8 cellular contexts compared by ENCODE assay signal in the genomic region with DNA sequence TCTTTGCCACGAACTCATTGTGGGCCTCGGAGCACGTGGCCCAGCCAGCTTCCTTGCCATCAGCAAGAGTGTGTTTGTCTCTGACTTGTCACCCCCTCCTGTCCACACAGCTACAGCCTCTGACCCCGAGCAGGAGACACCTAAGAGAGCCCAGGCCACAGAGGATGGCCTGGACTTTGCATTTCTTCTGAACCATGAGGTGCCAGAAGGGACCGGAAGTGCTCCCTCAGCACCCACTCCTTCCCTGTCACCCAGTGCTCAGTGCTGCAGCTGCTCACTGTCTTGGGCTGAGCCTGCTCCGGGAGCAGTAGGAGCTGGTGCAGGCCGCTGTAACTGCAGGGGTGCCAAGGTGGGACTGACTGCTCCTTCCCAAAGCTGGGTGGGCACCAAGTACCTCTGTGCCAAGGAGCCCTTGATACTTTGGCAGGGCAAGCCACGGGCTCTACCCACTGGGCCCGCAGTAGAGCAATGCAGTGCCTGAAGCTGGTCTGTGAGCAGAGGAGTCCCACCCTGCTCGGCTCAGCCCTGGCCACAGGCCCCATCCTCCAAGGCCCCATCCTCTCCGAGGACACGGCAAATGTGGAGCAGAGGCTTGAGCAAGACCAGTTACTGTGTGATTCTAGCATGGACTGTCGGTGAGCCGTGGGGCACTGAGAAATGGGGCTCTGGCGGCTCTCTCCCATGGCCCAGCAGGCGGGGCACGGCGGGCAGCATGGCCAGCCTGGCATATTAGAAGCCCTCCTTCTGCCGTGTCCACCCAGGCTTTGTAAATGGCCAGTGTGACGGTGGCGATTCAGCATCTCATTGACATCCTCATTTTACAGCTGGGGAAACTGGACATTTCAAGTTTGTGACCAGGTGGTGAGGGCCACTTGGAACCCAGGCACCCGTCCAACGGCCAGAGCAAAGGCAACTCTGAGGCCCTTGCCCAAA. TPM values are rescaled to one million over a fixed set of nuclear protein-coding genes. Genes with fewer than 3 reads are reported as not detected.
DNase-seq lines count a peak whose midpoint lies in the region; ATAC-seq and TF ChIP-seq lines count a peak whose summit lies in the region.

No MANE protein-coding gene starts in this region.

- peaks cover 40% of the 10 kb centered on the region for H3F3A ChIP-seq in SU-DHL-6 (ENCODE audit: insufficient read depth)

- H3K27ac ChIP-seq in SU-DHL-6 (ENCODE audit: low read depth, low read length), result peak overlapping the region; percentile 93
- H3K27ac ChIP-seq in effector memory CD4-positive, alpha-beta T cell (ENCODE audit: insufficient read depth, low read length, poor library complexity, severe bottlenecking), result peak overlapping the region; percentile 90

- no peaks in the 10 kb centered on the region for H3K36me3 ChIP-seq in SU-DHL-6 (ENCODE audit: low read length)
- peaks cover 9% of the 10 kb centered on the region for H3K36me3 ChIP-seq in effector memory CD4-positive, alpha-beta T cell (ENCODE audit: control insufficient read depth, insufficient read depth, low read length)

- DNase-seq in G401 (ENCODE audit: low spot score), result peak; percentile 58
- no peak for DNase-seq in effector memory CD4-positive, alpha-beta T cell
- DNase-seq in sciatic nerve (ENCODE audit: low spot score), result peak; percentile 57
- no peak for DNase-seq in NCI-H2171 treated with DMSO at 0.1 percent for 48 hours (lab: John Stamatoyannopoulos, UW)
- no peak for DNase-seq in NCI-H748 treated with DMSO at 0.1 percent for 48 hours (lab: John Stamatoyannopoulos, UW)
- DNase-seq in superior temporal gyrus (ENCODE audit: extremely low spot score), result no peak

- H3K9ac ChIP-seq in SU-DHL-6 (ENCODE audit: low read length), result peak overlapping the region; percentile 97

- H3K9me2 ChIP-seq in SU-DHL-6 (replicated peaks; ENCODE audit: insufficient read depth, low read length), result no peaks in the 10 kb centered on the region

- ATAC-seq in sciatic nerve (no peak), HG03175 (IDR thresholded peaks at IDR 0.05; ENCODE audit: unreplicated experiment) (no peak)

- no peak overlapping the region for H3K4me3 ChIP-seq in SU-DHL-6 (ENCODE audit: insufficient read depth, low read length, poor library complexity, severe bottlenecking)
- peak overlapping the region; percentile 86 for H3K4me3 ChIP-seq in effector memory CD4-positive, alpha-beta T cell (ENCODE audit: insufficient read depth, low read depth, low read length, poor library complexity, severe bottlenecking)

- no peak overlapping the region for H2AFZ ChIP-seq in SU-DHL-6 (ENCODE audit: low read depth, low read length, severe bottlenecking)

- intact Hi-C loops in sciatic nerve (cut with DNase I), result no loop called here

- H3K79me2 ChIP-seq in SU-DHL-6 (ENCODE audit: insufficient read depth, low read length), result peaks cover 97% of the 10 kb centered on the region

- no peaks in the 10 kb centered on the region for H3K9me3 ChIP-seq in SU-DHL-6 (ENCODE audit: insufficient read depth, low read length)
- H3K9me3 ChIP-seq in effector memory CD4-positive, alpha-beta T cell (ENCODE audit: control insufficient read depth, low read length), result no peaks in the 10 kb centered on the region

- in situ Hi-C loops in G401 (cut with HindIII; ENCODE audit: low sequenced_read_pairs), result no loop called here

- H3K4me1 ChIP-seq in effector memory CD4-positive, alpha-beta T cell (ENCODE audit: control insufficient read depth, insufficient read depth, low read length, poor library complexity, severe bottlenecking), result peaks cover 96% of the 10 kb centered on the region

- H4K20me1 ChIP-seq in SU-DHL-6 (ENCODE audit: low read depth, low read length), result no peaks in the 10 kb centered on the region

- H3K4me2 ChIP-seq in SU-DHL-6 (ENCODE audit: low read depth, low read length, poor library complexity, severe bottlenecking), result peak overlapping the region; percentile 58

- no peak for TF ChIP-seq CTCF in SU-DHL-6 (IDR thresholded peaks at IDR 0.05; ENCODE audit: insufficient read depth, low read length, poor library complexity, severe bottlenecking)

- H3K27me3 ChIP-seq in SU-DHL-6 (ENCODE audit: low read length), result no peaks in the 10 kb centered on the region
- no peaks in the 10 kb centered on the region for H3K27me3 ChIP-seq in effector memory CD4-positive, alpha-beta T cell (replicated peaks; ENCODE audit: control insufficient read depth, insufficient read depth, low read length, poor library complexity, severe bottlenecking)

RNA-seq across cellular contexts. Expression of a gene that starts 6.3 kb away (rescaled TPM):
- 35.1 and 48.8 TPM in 2 replicates for total RNA-seq in G401 (2014; rRNA removed; shearing (Covaris generic))
- 61.7 TPM for total RNA-seq in sciatic nerve

RNA-seq across cellular contexts. Expression of a gene that starts 16.5 kb away (rescaled TPM):
- 25.2 and 40.3 TPM in 2 replicates for total RNA-seq in G401 (2014; rRNA removed; shearing (Covaris generic))
- total RNA-seq in sciatic nerve, result 69.7 TPM

RNA-seq across cellular contexts. Expression of a gene that starts 30.7 kb away (rescaled TPM):
- 1.5 and 1.8 TPM in 2 replicates for total RNA-seq in G401 (2014; rRNA removed; shearing (Covaris generic))
- 40.7 TPM for total RNA-seq in sciatic nerve

Comparison
In these comparisons a context has a peak if more than half of its experiments do, and no peak if none do; other contexts are left out.
1. DNase-seq: peak in G401 (single experiment) and sciatic nerve (single experiment); none in effector memory CD4-positive, alpha-beta T cell (0 of 3), NCI-H2171 treated with DMSO at 0.1 percent for 48 hours (single experiment), NCI-H748 treated with DMSO at 0.1 percent for 48 hours (single experiment) and superior temporal gyrus (single experiment).
2. RNA of a gene that starts 30.7 kb away (total RNA-seq): 40.7 TPM in sciatic nerve (single experiment); 1.5 to 1.8 TPM in G401; every median in the first group is over 10 times any median in the second.